Comparison of ENCODE assay signal across 14 cellular contexts in the genomic region with DNA sequence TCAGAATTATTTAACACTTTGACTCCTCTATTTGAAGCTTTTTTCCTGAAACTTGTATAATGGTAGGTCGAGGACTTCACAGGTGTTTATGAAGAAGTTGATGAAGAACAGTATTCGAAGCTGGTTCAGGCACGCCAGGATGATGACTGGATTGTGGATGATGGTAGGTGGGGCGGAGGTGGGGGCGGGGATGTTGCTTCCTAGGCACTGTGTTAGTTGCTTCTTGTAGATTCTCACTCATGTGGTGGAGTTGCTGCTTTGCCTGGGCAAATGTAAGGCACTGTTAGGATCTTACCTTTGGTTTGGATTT.
"Had no signal": no experiment of that assay in that cellular context is flagged by ENCODE, and none has a peak within 500 bp of the region (broad histone marks: within the 10 kb centered on the region; RNA-seq: fewer than 3 reads in every experiment).

No MANE protein-coding gene starts in this region.

- DNase-seq: activated CD8-positive, alpha-beta memory T cell treated with anti-CD3 and anti-CD28 coated beads for 24 hours; activated CD8-positive, alpha-beta memory T cell treated with anti-CD3 and anti-CD28 coated beads, Interleukin-2, amount 50 U/mL, for 4 hours; activated gamma-delta T cell; body of pancreas; hypothalamus; left ventricle myocardium inferior; naive thymus-derived CD4-positive, alpha-beta T cell; posterior cingulate gyrus; right lobe of liver; stomach; T1000 had no signal

- H3K4me1 Mint-ChIP-seq: neural progenitor cell, WTC11 had no signal

- H3K27me3 Mint-ChIP-seq: naive thymus-derived CD4-positive, alpha-beta T cell had no signal

- H3K4me3 Mint-ChIP-seq: naive thymus-derived CD4-positive, alpha-beta T cell; neural progenitor cell; T-helper 1 cell treated with Interleukin-12 subunit alpha and Interleukin-12 subunit beta and Interleukin-4 antibody, amounts not matched to agents 30 μg/mL and 1 μg/mL, for 36 hours; WTC11 had no signal

- H3K27ac Mint-ChIP-seq: naive thymus-derived CD4-positive, alpha-beta T cell; neural progenitor cell; T-helper 1 cell treated with Interleukin-12 subunit alpha and Interleukin-12 subunit beta and Interleukin-4 antibody, amounts not matched to agents 30 μg/mL and 1 μg/mL, for 36 hours; WTC11 had no signal

- H3K9me3 Mint-ChIP-seq: naive thymus-derived CD4-positive, alpha-beta T cell; T-helper 1 cell treated with Interleukin-12 subunit alpha and Interleukin-12 subunit beta and Interleukin-4 antibody, amounts not matched to agents 30 μg/mL and 1 μg/mL, for 36 hours; WTC11 had no signal
